23 cellular contexts compared by ENCODE assay signal in the genomic region with DNA sequence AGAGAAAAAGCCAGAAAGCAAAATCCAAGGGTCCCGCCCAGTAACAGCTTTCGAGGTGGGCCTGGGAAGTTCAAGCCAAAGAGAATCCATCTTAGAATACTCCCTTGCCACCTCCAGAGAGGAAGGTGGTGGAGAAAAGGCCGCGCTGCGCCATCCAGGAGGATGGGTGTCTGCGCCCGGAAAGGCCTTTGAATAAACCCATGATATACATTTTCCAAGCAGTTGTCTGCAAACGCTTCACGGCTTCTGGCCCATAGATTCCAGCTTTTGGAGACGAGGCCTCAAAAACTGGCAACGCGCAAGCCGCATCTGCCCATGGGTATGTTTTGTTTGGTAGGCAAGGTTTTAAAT.
"Had no signal": no experiment of that assay in that cellular context is flagged by ENCODE, and none has a peak within 500 bp of the region (broad histone marks: within the 10 kb centered on the region; RNA-seq: fewer than 3 reads in every experiment).

No MANE protein-coding gene starts in this region.

- H3K4me2 ChIP-seq: hepatocyte had no signal

- H3K27ac ChIP-seq: dorsolateral prefrontal cortex, hepatocyte, prostate gland, right atrium auricular region, thoracic aorta, tibial nerve, upper lobe of left lung had no signal

- H3K9me3 ChIP-seq: mucosa of descending colon, prostate gland, right atrium auricular region, thoracic aorta, tibial nerve, upper lobe of left lung had no signal

- H3K27me3 Mint-ChIP-seq: memory B cell; naive B cell; stimulated activated naive B cell treated with anti-CD40 and anti-IgM and Interleukin-4, amounts not matched to agents 10 μg/mL and 1 μg/mL and 100 μg/mL, for 72 hours; stimulated activated naive CD8-positive, alpha-beta T cell treated with anti-CD3 and anti-CD28 coated beads, Interleukin-15, Interleukin-2, amounts not matched to agents 100 ng/mL and 50 ng/mL, for 24 hours had no signal

- H2AFZ ChIP-seq: hepatocyte had no signal

- H3K27ac Mint-ChIP-seq: memory B cell, mesothelial cell of epicardium, nephron progenitor cell had no signal

- H3K4me3 ChIP-seq: dorsolateral prefrontal cortex, hepatocyte, lung, mucosa of descending colon, prostate gland, right atrium auricular region, thoracic aorta, tibial nerve, upper lobe of left lung had no signal

- H3K4me1 ChIP-seq: prostate gland, right atrium auricular region, tibial nerve, upper lobe of left lung had no signal

- H3K36me3 Mint-ChIP-seq: naive B cell had no signal

- ATAC-seq: left lobe of liver; mucosa of descending colon; sciatic nerve; stimulated activated naive B cell treated with anti-CD40 and anti-IgM and Interleukin-4, amounts not matched to agents 10 μg/mL and 1 μg/mL and 100 μg/mL, for 72 hours had no signal

- DNase-seq: effector CD4-positive, alpha-beta T cell; head of caudate nucleus; kidney; naive B cell; nephron progenitor cell; nucleus accumbens; stimulated activated CD4-positive, alpha-beta T cell treated with anti-CD3 and anti-CD28 coated beads, Interleukin-2, amount 100 ng/mL, for 24 hours; stimulated activated CD4-positive, alpha-beta T cell treated with anti-CD3 and anti-CD28 coated beads, Interleukin-4, amount 100 ng/mL, for 24 hours; stimulated activated naive B cell treated with anti-CD40 and anti-IgM and Interleukin-4, amounts not matched to agents 10 μg/mL and 1 μg/mL and 100 μg/mL, for 72 hours; upper lobe of left lung had no signal

- H3K4me3 Mint-ChIP-seq: memory B cell; mesothelial cell of epicardium; naive B cell; nephron progenitor cell; stimulated activated naive B cell treated with anti-CD40 and anti-IgM and Interleukin-4, amounts not matched to agents 10 μg/mL and 1 μg/mL and 100 μg/mL, for 72 hours; stimulated activated naive CD8-positive, alpha-beta T cell treated with anti-CD3 and anti-CD28 coated beads, Interleukin-15, Interleukin-2, amounts not matched to agents 100 ng/mL and 50 ng/mL, for 24 hours had no signal

- H3K27me3 ChIP-seq: hepatocyte, right atrium auricular region, tibial nerve, upper lobe of left lung had no signal

- H3K36me3 ChIP-seq: prostate gland, right atrium auricular region, upper lobe of left lung had no signal

- H3K9me3 Mint-ChIP-seq: memory B cell; mesothelial cell of epicardium; naive B cell; nephron progenitor cell; stimulated activated naive B cell treated with anti-CD40 and anti-IgM and Interleukin-4, amounts not matched to agents 10 μg/mL and 1 μg/mL and 100 μg/mL, for 72 hours; stimulated activated naive CD8-positive, alpha-beta T cell treated with anti-CD3 and anti-CD28 coated beads, Interleukin-15, Interleukin-2, amounts not matched to agents 100 ng/mL and 50 ng/mL, for 24 hours had no signal
